ENCODE assay signal across 11 cellular contexts in genomic region chr19:48123907-48124675, GRCh38. TPM values are rescaled to one million over a fixed set of nuclear protein-coding genes. Genes with fewer than 3 reads are reported as not detected.
DNase-seq lines count a peak whose midpoint lies in the region; ATAC-seq lines count a peak whose summit lies in the region.
"Had no signal": no experiment of that assay in that cellular context is flagged by ENCODE, and none has a peak within 500 bp of the region (broad histone marks: within the 10 kb centered on the region; RNA-seq: fewer than 3 reads in every experiment).

No MANE protein-coding gene starts in this region.

- H3K4me3 ChIP-seq in subcutaneous abdominal adipose tissue (ENCODE audit: low read depth in 1 of 5, low read length in 5 of 5), result no peak overlapping the region
- H3K4me3 ChIP-seq in CD4-positive, alpha-beta memory T cell (ENCODE audit: low read length in 2 of 2), result no peak overlapping the region
- H3K4me3 ChIP-seq: breast epithelium, psoas muscle had no signal

- CTCF ChIA-PET in activated CD8-positive, alpha-beta memory T cell treated with anti-CD3 and anti-CD28 coated beads, Interleukin-2, amount 10 ng/mL, durations not matched to agents 7 days and 5 days (lab: Charles Lee), result interaction anchor here (1.4 to 1.9 kb wide), 2 partner anchors 21 to 28 kb away, joined by 4 to 6 read pairs; no protein-coding TSS in a partner anchor
- CTCF ChIA-PET in CD4-positive, alpha-beta memory T cell (lab: Charles Lee; ENCODE audit: partially characterized antibody), result interaction anchor here (1.2 to 1.6 kb wide), 3 partner anchors 23 to 74 kb away, joined by 3 to 4 read pairs (median 3); no protein-coding TSS in a partner anchor

- H3K27ac Mint-ChIP-seq in activated CD8-positive, alpha-beta memory T cell treated with anti-CD3 and anti-CD28 coated beads, Interleukin-2, amount 10 ng/mL, durations not matched to agents 7 days and 5 days, result peak overlapping the region; percentile 24
- peak overlapping the region; percentile 10 for H3K27ac Mint-ChIP-seq in activated T-helper 1 cell treated with anti-CD3 and anti-CD28 coated beads, Interleukin-12 subunit alpha, Interleukin-12 subunit beta, Interleukin-2, Interleukin-4 antibody, amounts not matched to agents 30 ng/mL and 10 ng/mL and 1 ng/mL, durations not matched to agents 14 hours and 24 hours and 36 hours
- H3K27ac Mint-ChIP-seq in CD4-positive, alpha-beta memory T cell, result peak overlapping the region in 1 of 7 donors; percentile 6

- intact Hi-C loops in activated T-helper 1 cell treated with anti-CD3 and anti-CD28 coated beads, Interleukin-12 subunit alpha, Interleukin-12 subunit beta, Interleukin-2, Interleukin-4 antibody, amounts not matched to agents 30 ng/mL and 10 ng/mL and 1 ng/mL, durations not matched to agents 14 hours and 24 hours and 36 hours (cut with micrococcal nuclease), result no loop called here
- intact Hi-C loops in CD4-positive, alpha-beta memory T cell (cut with micrococcal nuclease), result no loop called here

- peaks cover 68% of the 10 kb centered on the region for H3K36me3 Mint-ChIP-seq in activated CD8-positive, alpha-beta memory T cell treated with anti-CD3 and anti-CD28 coated beads, Interleukin-2, amount 10 ng/mL, durations not matched to agents 7 days and 5 days
- H3K36me3 Mint-ChIP-seq in activated T-helper 1 cell treated with anti-CD3 and anti-CD28 coated beads, Interleukin-12 subunit alpha, Interleukin-12 subunit beta, Interleukin-2, Interleukin-4 antibody, amounts not matched to agents 30 ng/mL and 10 ng/mL and 1 ng/mL, durations not matched to agents 14 hours and 24 hours and 36 hours (ENCODE audit: low read depth), result peaks cover 51% of the 10 kb centered on the region
- H3K36me3 Mint-ChIP-seq in CD4-positive, alpha-beta memory T cell, result peaks cover 62 to 66% of the 10 kb centered on the region in 2 donors

- H3K27ac ChIP-seq in subcutaneous abdominal adipose tissue (ENCODE audit: low read depth, low read length), result peak overlapping the region; percentile 10
- no peak overlapping the region for H3K27ac ChIP-seq in CD4-positive, alpha-beta memory T cell (ENCODE audit: low read depth, low read length)
- H3K27ac ChIP-seq: psoas muscle had no signal

- peaks cover 14% of the 10 kb centered on the region for H3K4me1 Mint-ChIP-seq in activated CD8-positive, alpha-beta memory T cell treated with anti-CD3 and anti-CD28 coated beads, Interleukin-2, amount 10 ng/mL, durations not matched to agents 7 days and 5 days
- H3K4me1 Mint-ChIP-seq in activated T-helper 1 cell treated with anti-CD3 and anti-CD28 coated beads, Interleukin-12 subunit alpha, Interleukin-12 subunit beta, Interleukin-2, Interleukin-4 antibody, amounts not matched to agents 30 ng/mL and 10 ng/mL and 1 ng/mL, durations not matched to agents 14 hours and 24 hours and 36 hours (ENCODE audit: low read depth), result peaks cover 16% of the 10 kb centered on the region
- peaks cover 0 to 6% (median 2%) of the 10 kb centered on the region in 4 donors for H3K4me1 Mint-ChIP-seq in CD4-positive, alpha-beta memory T cell

- H3K9ac ChIP-seq in subcutaneous abdominal adipose tissue (ENCODE audit: low read length in 5 of 5), result peak overlapping the region in 1 of 5 donors; percentile 7

- DNase-seq in activated CD8-positive, alpha-beta memory T cell treated with anti-CD3 and anti-CD28 coated beads, Interleukin-2, amount 10 ng/mL, durations not matched to agents 7 days and 5 days, result peak; percentile 52
- DNase-seq in activated CD8-positive, alpha-beta memory T cell treated with anti-CD3 and anti-CD28 coated beads for 24 hours, result no peak
- DNase-seq in activated T-helper 1 cell treated with anti-CD3 and anti-CD28 coated beads, Interleukin-12 subunit alpha, Interleukin-12 subunit beta, Interleukin-2, Interleukin-4 antibody, amounts not matched to agents 30 ng/mL and 10 ng/mL and 1 ng/mL, durations not matched to agents 14 hours and 24 hours and 36 hours (ENCODE audit: low spot score), result no peak
- peak; percentile 50 for DNase-seq in kidney tubule cell (ENCODE audit: low spot score)
- DNase-seq in DMS79 treated with DMSO at 0.1 percent for 48 hours (lab: John Stamatoyannopoulos, UW), result no peak
- no peak for DNase-seq in CD4-positive, alpha-beta memory T cell
- DNase-seq: psoas muscle had no signal

- H3K36me3 ChIP-seq in subcutaneous abdominal adipose tissue (ENCODE audit: control insufficient read depth in 5 of 5, insufficient read depth in 5 of 5, low read length in 5 of 5), result peaks cover 0 to 22% (median 12%) of the 10 kb centered on the region in 5 donors
- H3K36me3 ChIP-seq in CD4-positive, alpha-beta memory T cell (ENCODE audit: insufficient read depth, low read length), result peaks cover 23% of the 10 kb centered on the region
- H3K36me3 ChIP-seq: breast epithelium had no signal

- ATAC-seq in activated CD8-positive, alpha-beta memory T cell treated with anti-CD3 and anti-CD28 coated beads, Interleukin-2, amount 10 ng/mL, durations not matched to agents 7 days and 5 days, result no peak
- ATAC-seq in HG03354 (IDR thresholded peaks at IDR 0.05; ENCODE audit: poor library complexity, severe bottlenecking, unreplicated experiment), result no peak
- ATAC-seq: psoas muscle had no signal

- POLR2A ChIA-PET in CD4-positive, alpha-beta memory T cell (lab: Charles Lee; ENCODE audit: partially characterized antibody), result no interaction called here

- H3K4me1 ChIP-seq in subcutaneous abdominal adipose tissue (ENCODE audit: control insufficient read depth in 5 of 5, insufficient read depth in 5 of 5, low read length in 5 of 5), result peaks cover 0 to 32% (median 3%) of the 10 kb centered on the region in 5 donors
- no peaks in the 10 kb centered on the region for H3K4me1 ChIP-seq in CD4-positive, alpha-beta memory T cell (ENCODE audit: insufficient read depth, low read length)
- H3K4me1 ChIP-seq: breast epithelium, psoas muscle had no signal

- peaks cover 0 to 3% (median 0%) of the 10 kb centered on the region in 5 donors for H3K9me3 ChIP-seq in subcutaneous abdominal adipose tissue (ENCODE audit: control insufficient read depth in 5 of 5, low read length in 5 of 5)
- no peaks in the 10 kb centered on the region for H3K9me3 ChIP-seq in CD4-positive, alpha-beta memory T cell (ENCODE audit: control insufficient read depth in 1 of 2, low read length in 2 of 2)
- H3K9me3 ChIP-seq: breast epithelium, psoas muscle had no signal

- no peaks in the 10 kb centered on the region for H3K9me3 Mint-ChIP-seq in activated CD8-positive, alpha-beta memory T cell treated with anti-CD3 and anti-CD28 coated beads, Interleukin-2, amount 10 ng/mL, durations not matched to agents 7 days and 5 days (ENCODE audit: low read depth)
- no peaks in the 10 kb centered on the region for H3K9me3 Mint-ChIP-seq in activated T-helper 1 cell treated with anti-CD3 and anti-CD28 coated beads, Interleukin-12 subunit alpha, Interleukin-12 subunit beta, Interleukin-2, Interleukin-4 antibody, amounts not matched to agents 30 ng/mL and 10 ng/mL and 1 ng/mL, durations not matched to agents 14 hours and 24 hours and 36 hours
- peaks cover 0 to 2% (median 0%) of the 10 kb centered on the region in 8 donors for H3K9me3 Mint-ChIP-seq in CD4-positive, alpha-beta memory T cell
- H3K9me3 Mint-ChIP-seq: CD14-positive monocyte had no signal

- no peak overlapping the region for H3K4me3 Mint-ChIP-seq in activated CD8-positive, alpha-beta memory T cell treated with anti-CD3 and anti-CD28 coated beads, Interleukin-2, amount 10 ng/mL, durations not matched to agents 7 days and 5 days
- H3K4me3 Mint-ChIP-seq in activated T-helper 1 cell treated with anti-CD3 and anti-CD28 coated beads, Interleukin-12 subunit alpha, Interleukin-12 subunit beta, Interleukin-2, Interleukin-4 antibody, amounts not matched to agents 30 ng/mL and 10 ng/mL and 1 ng/mL, durations not matched to agents 14 hours and 24 hours and 36 hours, result no peak overlapping the region
- H3K4me3 Mint-ChIP-seq in CD4-positive, alpha-beta memory T cell, result no peak overlapping the region
- H3K4me3 Mint-ChIP-seq: CD14-positive monocyte had no signal

- no peaks in the 10 kb centered on the region for H3K27me3 ChIP-seq in subcutaneous abdominal adipose tissue (ENCODE audit: control insufficient read depth in 5 of 5, insufficient read depth in 4 of 5, low read length in 5 of 5)
- H3K27me3 ChIP-seq in CD4-positive, alpha-beta memory T cell (ENCODE audit: insufficient read depth, low read length), result no peaks in the 10 kb centered on the region
- H3K27me3 ChIP-seq: breast epithelium had no signal

- H3K27me3 Mint-ChIP-seq in activated CD8-positive, alpha-beta memory T cell treated with anti-CD3 and anti-CD28 coated beads, Interleukin-2, amount 10 ng/mL, durations not matched to agents 7 days and 5 days, result no peaks in the 10 kb centered on the region
- H3K27me3 Mint-ChIP-seq in activated T-helper 1 cell treated with anti-CD3 and anti-CD28 coated beads, Interleukin-12 subunit alpha, Interleukin-12 subunit beta, Interleukin-2, Interleukin-4 antibody, amounts not matched to agents 30 ng/mL and 10 ng/mL and 1 ng/mL, durations not matched to agents 14 hours and 24 hours and 36 hours (ENCODE audit: insufficient read depth), result no peaks in the 10 kb centered on the region
- no peaks in the 10 kb centered on the region for H3K27me3 Mint-ChIP-seq in CD4-positive, alpha-beta memory T cell

RNA-seq across cellular contexts. Expression of gene PLA2G4C, which starts 13.5 kb away (rescaled TPM):
- 1 to 10 TPM in 1 of 2 experiments, under 1 TPM in 1; 0.82 to 2.1 TPM for total RNA-seq in activated CD8-positive, alpha-beta memory T cell treated with anti-CD3 and anti-CD28 coated beads, Interleukin-2, amount 10 ng/mL, durations not matched to agents 7 days and 5 days
- 12.2 and 12.7 TPM in 2 replicates for total RNA-seq in activated T-helper 1 cell treated with anti-CD3 and anti-CD28 coated beads, Interleukin-12 subunit alpha, Interleukin-12 subunit beta, Interleukin-2, Interleukin-4 antibody, amounts not matched to agents 30 ng/mL and 10 ng/mL and 1 ng/mL, durations not matched to agents 14 hours and 24 hours and 36 hours
- total RNA-seq in CD4-positive, alpha-beta memory T cell, result 10 to 100 TPM; 10.7 to 11.1 TPM
- polyA plus RNA-seq in CD4-positive, alpha-beta memory T cell, result under 1 TPM; 0.44 to 0.81 TPM

RNA-seq across cellular contexts. Expression of gene LIG1, which starts 46.1 kb away (rescaled TPM):
- 100 to 1,000 TPM; 157 to 221 TPM for total RNA-seq in activated CD8-positive, alpha-beta memory T cell treated with anti-CD3 and anti-CD28 coated beads, Interleukin-2, amount 10 ng/mL, durations not matched to agents 7 days and 5 days
- total RNA-seq in activated T-helper 1 cell treated with anti-CD3 and anti-CD28 coated beads, Interleukin-12 subunit alpha, Interleukin-12 subunit beta, Interleukin-2, Interleukin-4 antibody, amounts not matched to agents 30 ng/mL and 10 ng/mL and 1 ng/mL, durations not matched to agents 14 hours and 24 hours and 36 hours, result 133 and 140 TPM in 2 replicates
- 100 to 1,000 TPM; 118 to 124 TPM for total RNA-seq in CD4-positive, alpha-beta memory T cell
- polyA plus RNA-seq in CD4-positive, alpha-beta memory T cell, result 10 to 100 TPM; 13.4 to 30.6 TPM

RNA-seq across cellular contexts. Expression of gene ZSWIM9, which starts 46.4 kb away (rescaled TPM):
- 10 to 100 TPM; 12.3 to 13.1 TPM for total RNA-seq in activated CD8-positive, alpha-beta memory T cell treated with anti-CD3 and anti-CD28 coated beads, Interleukin-2, amount 10 ng/mL, durations not matched to agents 7 days and 5 days
- 8.4 and 9.5 TPM in 2 replicates for total RNA-seq in activated T-helper 1 cell treated with anti-CD3 and anti-CD28 coated beads, Interleukin-12 subunit alpha, Interleukin-12 subunit beta, Interleukin-2, Interleukin-4 antibody, amounts not matched to agents 30 ng/mL and 10 ng/mL and 1 ng/mL, durations not matched to agents 14 hours and 24 hours and 36 hours
- total RNA-seq in CD4-positive, alpha-beta memory T cell, result 10 to 100 TPM; 10.5 to 11.8 TPM
- 1 to 10 TPM in 1 of 2 donors, under 1 TPM in 1; 0.25 to 1.6 TPM for polyA plus RNA-seq in CD4-positive, alpha-beta memory T cell

Comparison
In these comparisons a context has a peak if more than half of its experiments do, and no peak if none do; other contexts are left out.
1. DNase-seq: peak in activated CD8-positive, alpha-beta memory T cell treated with anti-CD3 and anti-CD28 coated beads, Interleukin-2, amount 10 ng/mL, durations not matched to agents 7 days and 5 days (single experiment) and kidney tubule cell (single experiment); none in activated CD8-positive, alpha-beta memory T cell treated with anti-CD3 and anti-CD28 coated beads for 24 hours (single experiment), activated T-helper 1 cell treated with anti-CD3 and anti-CD28 coated beads, Interleukin-12 subunit alpha, Interleukin-12 subunit beta, Interleukin-2, Interleukin-4 antibody, amounts not matched to agents 30 ng/mL and 10 ng/mL and 1 ng/mL, durations not matched to agents 14 hours and 24 hours and 36 hours (single experiment), DMS79 treated with DMSO at 0.1 percent for 48 hours (single experiment) and CD4-positive, alpha-beta memory T cell (0 of 5).